ENCODE assay signal across 19 cellular contexts in the genomic region with DNA sequence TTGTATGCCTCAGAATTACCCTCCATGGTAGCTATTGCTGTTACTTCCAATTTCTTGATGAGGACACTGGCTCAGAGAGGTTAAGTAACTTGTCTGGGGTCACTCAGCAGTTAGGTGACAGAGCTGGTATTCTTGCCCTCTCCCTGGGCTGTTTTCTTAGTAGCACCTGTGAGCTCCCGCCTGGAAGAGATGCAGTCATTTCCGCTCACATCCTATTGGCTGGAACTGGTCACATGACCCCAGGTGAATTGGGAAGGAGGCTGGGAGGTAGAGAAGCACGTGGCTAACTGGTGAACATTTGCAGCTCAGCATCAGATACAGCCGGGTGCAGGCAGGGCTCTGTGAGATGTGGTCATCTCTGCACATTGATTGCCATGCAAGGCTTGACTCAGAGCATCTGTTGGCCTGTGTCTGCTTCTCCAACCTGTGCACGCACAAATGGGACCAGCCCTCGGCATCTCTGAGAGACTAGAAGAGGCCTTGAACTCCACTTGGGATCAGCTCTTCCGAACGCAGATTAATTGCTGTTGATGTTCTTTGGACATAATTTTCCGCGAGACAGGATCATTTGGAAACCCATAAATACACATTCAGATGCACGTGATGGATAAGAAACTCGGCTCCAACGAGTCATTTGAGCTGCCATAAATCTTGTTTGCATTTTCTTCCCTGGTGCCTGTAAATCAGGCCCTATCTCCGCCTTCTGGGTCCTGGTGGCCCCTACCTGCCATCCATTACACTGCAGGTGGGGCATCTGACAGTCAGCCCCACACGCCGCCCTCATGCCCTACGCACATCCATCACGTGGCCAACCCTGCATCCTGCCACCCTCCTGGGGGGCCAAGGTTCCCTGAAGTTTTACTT. TPM values are rescaled to one million over a fixed set of nuclear protein-coding genes. Genes with fewer than 3 reads are reported as not detected.
DNase-seq lines count a peak whose midpoint lies in the region; ATAC-seq and TF ChIP-seq lines count a peak whose summit lies in the region.
"Had no signal": no experiment of that assay in that cellular context is flagged by ENCODE, and none has a peak within 500 bp of the region (broad histone marks: within the 10 kb centered on the region; RNA-seq: fewer than 3 reads in every experiment).

No MANE protein-coding gene starts in this region.

- intact Hi-C loops in transverse colon (cut with DNase I; ENCODE audit: low total_unique reads): no loop called here

- H3K4me3 ChIP-seq in RWPE2 (ENCODE audit: severe bottlenecking) (no peak overlapping the region), transverse colon (no peak overlapping the region)
- H3K4me3 ChIP-seq: adrenal gland, psoas muscle had no signal

- no peaks in the 10 kb centered on the region for H3K4me1 ChIP-seq in RWPE2 (ENCODE audit: insufficient read depth, poor library complexity, severe bottlenecking)
- H3K4me1 ChIP-seq in transverse colon: peaks cover 6 to 27% (median 17%) of the 10 kb centered on the region in 4 donors
- H3K4me1 ChIP-seq: adrenal gland, psoas muscle had no signal

- TF ChIP-seq CTCF in RWPE2 (IDR thresholded peaks at IDR 0.05; ENCODE audit: poor library complexity, severe bottlenecking): no peak
- TF ChIP-seq CTCF in transverse colon (IDR thresholded peaks at IDR 0.05): peak in 2 of 5 experiments; percentile 47 to 55

- H3K27ac ChIP-seq in RWPE2 (ENCODE audit: poor library complexity, severe bottlenecking) (no peak overlapping the region), transverse colon (peak overlapping the region; percentile 58 to 83 (median 65))
- H3K27ac ChIP-seq: adrenal gland, epithelial cell of prostate, psoas muscle had no signal

- H3K27ac Mint-ChIP-seq in T-helper 17 cell: no peak overlapping the region
- H3K27ac Mint-ChIP-seq: CD4-positive, alpha-beta T cell had no signal

- peaks cover 3% of the 10 kb centered on the region for H3K36me3 Mint-ChIP-seq in T-helper 17 cell (ENCODE audit: low read depth)

- DNase-seq in NCI-H526 (lab: John Stamatoyannopoulos, UW): peak; percentile 52 to 54
- DNase-seq in NCI-H526 treated with DMSO at 0.1 percent for 48 hours (lab: John Stamatoyannopoulos, UW): no peak
- DNase-seq in RWPE2 (ENCODE audit: low spot score): peak; percentile 27
- peak; percentile 15 for DNase-seq in left lobe of liver (ENCODE audit: low spot score)
- peak; percentile 64 for DNase-seq in transverse colon
- no peak for DNase-seq in KG1 (lab: John Stamatoyannopoulos, UW)
- DNase-seq in T-helper 17 cell: no peak
- DNase-seq in NCI-H1436 (lab: John Stamatoyannopoulos, UW): no peak
- DNase-seq: activated CD4-positive, alpha-beta T cell treated with anti-CD3 and anti-CD28 coated beads, Interleukin-2, amount 50 U/mL, for 1 hour; CD4-positive, alpha-beta T cell; psoas muscle; SHP77 treated with DMSO at 0.1 percent for 48 hours had no signal

- H3K27me3 ChIP-seq in RWPE2 (ENCODE audit: insufficient read depth, poor library complexity, severe bottlenecking) (no peaks in the 10 kb centered on the region), transverse colon (no peaks in the 10 kb centered on the region)
- H3K27me3 ChIP-seq: adrenal gland had no signal

- no peak for ATAC-seq in RWPE2 (ENCODE audit: low read depth)
- no peak for ATAC-seq in left lobe of liver
- ATAC-seq in T-helper 17 cell: no peak
- ATAC-seq: psoas muscle had no signal

- TF ChIP-seq EP300 in transverse colon (IDR thresholded peaks at IDR 0.05; ENCODE audit: low read depth): no peak

- in situ Hi-C loops in transverse colon (cut with MboI; ENCODE audit: low pct_ligation_motif_present in 1 of 4, low pct_unique_long_range_greater_than_20kb in 1 of 4, low sequenced_read_pairs in 3 of 4): no loop called here

- 44% methylated on average over 18 of the region's 18 CpGs; no CpG with 5 or more reads in 1 of the 2 donors for WGBS in transverse colon (ENCODE audit: low coverage in 1 of 2), 2 donors

- H3K36me3 ChIP-seq in RWPE2 (ENCODE audit: low read depth) (no peaks in the 10 kb centered on the region), transverse colon (no peaks in the 10 kb centered on the region)
- H3K36me3 ChIP-seq: adrenal gland had no signal

- H3K4me3 Mint-ChIP-seq in T-helper 17 cell: no peak overlapping the region
- H3K4me3 Mint-ChIP-seq: CD4-positive, alpha-beta T cell had no signal

- TF ChIP-seq POLR2A in transverse colon (IDR thresholded peaks at IDR 0.05): no peak

- H3K4me1 Mint-ChIP-seq in T-helper 17 cell: peaks cover 4% of the 10 kb centered on the region

- no peaks in the 10 kb centered on the region for H3K9me3 ChIP-seq in RWPE2 (ENCODE audit: severe bottlenecking)
- H3K9me3 ChIP-seq in transverse colon: peaks cover 0 to 5% of the 10 kb centered on the region in 2 donors
- H3K9me3 ChIP-seq in T-helper 17 cell (ENCODE audit: control insufficient read depth, low read length, poor library complexity, severe bottlenecking): no peaks in the 10 kb centered on the region
- H3K9me3 ChIP-seq: adrenal gland, psoas muscle had no signal

- H3K27me3 Mint-ChIP-seq in T-helper 17 cell: peaks cover 23% of the 10 kb centered on the region

RNA-seq across cellular contexts. Expression of gene MYL10, which starts 42.8 kb away (rescaled TPM):
- not detected for total RNA-seq in left lobe of liver
- total RNA-seq in transverse colon: not detected
- not detected for total RNA-seq in T-helper 17 cell
- total RNA-seq: A172; adrenal gland; CD4-positive, alpha-beta T cell; cerebellum; HT-29; mononuclear cell; psoas muscle; T-helper 2 cell treated with Interferon-gamma antibody and Interleukin-4, amounts not matched to agents 100 ng/mL and 5 ng/mL, for 36 hours had no signal

Comparison
In these comparisons a context has a peak if more than half of its experiments do, and no peak if none do; other contexts are left out.
1. DNase-seq: peak in NCI-H526 (2 of 2), RWPE2 (single experiment), left lobe of liver (single experiment) and transverse colon (single experiment); none in NCI-H526 treated with DMSO at 0.1 percent for 48 hours (single experiment), KG1 (single experiment), T-helper 17 cell (0 of 3) and NCI-H1436 (single experiment).